35 cellular contexts compared by ENCODE assay signal in the genomic region with DNA sequence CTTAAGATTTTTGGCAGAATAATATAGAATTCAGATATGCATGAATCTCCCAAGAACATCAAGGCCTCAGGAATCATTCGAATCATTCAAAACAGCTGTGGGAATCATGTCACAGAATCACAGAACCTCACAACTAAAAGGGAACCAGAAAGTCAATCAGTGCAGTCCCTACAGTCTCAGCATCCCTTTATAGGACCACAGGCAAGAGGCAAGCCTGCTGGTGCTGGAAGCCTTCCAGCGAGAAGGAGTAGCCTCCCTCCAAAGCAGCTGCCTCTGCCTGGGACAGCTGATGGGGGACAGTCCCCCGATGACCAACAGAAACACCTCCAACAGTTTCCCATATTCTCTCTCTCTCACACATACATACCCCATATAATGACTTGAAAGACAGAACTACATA. TPM values are rescaled to one million over a fixed set of nuclear protein-coding genes. Genes with fewer than 3 reads are reported as not detected.
"Had no signal": no experiment of that assay in that cellular context is flagged by ENCODE, and none has a peak within 500 bp of the region (broad histone marks: within the 10 kb centered on the region; RNA-seq: fewer than 3 reads in every experiment).

No MANE protein-coding gene starts in this region.

- DNase-seq: activated CD4-positive, alpha-beta T cell treated with anti-CD3 and anti-CD28 coated beads for 1 hour; activated CD4-positive, alpha-beta T cell treated with anti-CD3 and anti-CD28 coated beads, Interleukin-2, amount 10 ng/mL, durations not matched to agents 7 days and 5 days; activated CD8-positive, alpha-beta T cell treated with anti-CD3 and anti-CD28 coated beads for 36 hours; activated naive CD4-positive, alpha-beta T cell; activated T-cell treated with anti-CD3 and anti-CD28 coated beads, Interleukin-2, amount 50 U/mL, for 48 hours; central memory CD4-positive, alpha-beta T cell; effector memory CD4-positive, alpha-beta T cell; hippocampal formation; kidney; midbrain; naive thymus-derived CD8-positive, alpha-beta T cell; retina; sigmoid colon; stimulated activated CD4-positive, alpha-beta T cell treated with anti-CD3 and anti-CD28 coated beads, Interleukin-1b, Interleukin-23, amount 100 ng/mL, for 48 hours; stimulated activated CD4-positive, alpha-beta T cell treated with anti-CD3 and anti-CD28 coated beads, Interleukin-4, amount 100 ng/mL, for 4 hours; stimulated activated CD8-positive, alpha-beta memory T cell treated with anti-CD3 and anti-CD28 coated beads, Interleukin-4, amount 100 ng/mL, for 48 hours; stimulated activated naive B cell treated with anti-CD40 and anti-IgM and Interleukin-4, amounts not matched to agents 10 μg/mL and 1 μg/mL and 100 μg/mL, for 72 hours; T1000 had no signal

- H3K27me3 Mint-ChIP-seq: activated CD4-positive, alpha-beta T cell treated with anti-CD3 and anti-CD28 coated beads, Interleukin-2, amount 10 ng/mL, durations not matched to agents 7 days and 5 days; activated CD8-positive, alpha-beta T cell treated with anti-CD3 and anti-CD28 coated beads for 36 hours; naive thymus-derived CD8-positive, alpha-beta T cell; stimulated activated naive B cell treated with anti-CD40 and anti-IgM and Interleukin-4, amounts not matched to agents 10 μg/mL and 1 μg/mL and 100 μg/mL, for 72 hours had no signal

- H3K9me3 ChIP-seq: breast epithelium, gastroesophageal sphincter, pancreas, prostate gland, sigmoid colon, stomach, suprapubic skin, tibial nerve had no signal

- H3K36me3 ChIP-seq: breast epithelium had no signal

- H3K4me1 ChIP-seq: breast epithelium, prostate gland, suprapubic skin had no signal

- H3K4me3 ChIP-seq: breast epithelium, gastroesophageal sphincter, pancreas, prostate gland, sigmoid colon, smooth muscle cell, stomach, suprapubic skin, tibial nerve had no signal

- H3K27ac ChIP-seq: breast epithelium, gastroesophageal sphincter, sigmoid colon, suprapubic skin, tibial nerve had no signal

- H3K4me3 Mint-ChIP-seq: activated CD4-positive, alpha-beta T cell treated with anti-CD3 and anti-CD28 coated beads, Interleukin-2, amount 10 ng/mL, durations not matched to agents 7 days and 5 days; activated CD8-positive, alpha-beta T cell treated with anti-CD3 and anti-CD28 coated beads for 36 hours; naive thymus-derived CD8-positive, alpha-beta T cell; neural crest cell; stimulated activated naive B cell treated with anti-CD40 and anti-IgM and Interleukin-4, amounts not matched to agents 10 μg/mL and 1 μg/mL and 100 μg/mL, for 72 hours had no signal

- H3K4me2 ChIP-seq: smooth muscle cell had no signal

- H3K27ac Mint-ChIP-seq: activated CD4-positive, alpha-beta T cell treated with anti-CD3 and anti-CD28 coated beads, Interleukin-2, amount 10 ng/mL, durations not matched to agents 7 days and 5 days; activated CD8-positive, alpha-beta T cell treated with anti-CD3 and anti-CD28 coated beads for 36 hours; stimulated activated naive B cell treated with anti-CD40 and anti-IgM and Interleukin-4, amounts not matched to agents 10 μg/mL and 1 μg/mL and 100 μg/mL, for 72 hours had no signal

- ATAC-seq: activated CD8-positive, alpha-beta T cell treated with anti-CD3 and anti-CD28 coated beads for 36 hours; activated naive CD4-positive, alpha-beta T cell treated with anti-CD3 and anti-CD28 coated beads, Interleukin-2, amount 50 U/mL, for 72 hours; gastroesophageal sphincter; naive thymus-derived CD8-positive, alpha-beta T cell; stimulated activated naive B cell treated with anti-CD40 and anti-IgM and Interleukin-4, amounts not matched to agents 10 μg/mL and 1 μg/mL and 100 μg/mL, for 72 hours had no signal

- H3K9me3 Mint-ChIP-seq: activated CD4-positive, alpha-beta T cell treated with anti-CD3 and anti-CD28 coated beads, Interleukin-2, amount 10 ng/mL, durations not matched to agents 7 days and 5 days; activated CD8-positive, alpha-beta T cell treated with anti-CD3 and anti-CD28 coated beads for 36 hours; activated naive CD4-positive, alpha-beta T cell treated with anti-CD3 and anti-CD28 coated beads, Interleukin-2, amount 50 U/mL, for 72 hours; naive thymus-derived CD8-positive, alpha-beta T cell; neural crest cell; stimulated activated naive B cell treated with anti-CD40 and anti-IgM and Interleukin-4, amounts not matched to agents 10 μg/mL and 1 μg/mL and 100 μg/mL, for 72 hours had no signal

- H3K27me3 ChIP-seq: breast epithelium, gastroesophageal sphincter, pancreas, sigmoid colon, stomach, suprapubic skin, tibial nerve had no signal

RNA-seq across cellular contexts. Expression of gene CLRN2, which starts 23.8 kb away (rescaled TPM):
- total RNA-seq: activated CD4-positive, alpha-beta T cell treated with anti-CD3 and anti-CD28 coated beads, Interleukin-2, amount 10 ng/mL, durations not matched to agents 7 days and 5 days; activated CD8-positive, alpha-beta T cell treated with anti-CD3 and anti-CD28 coated beads for 36 hours; activated naive CD4-positive, alpha-beta T cell treated with anti-CD3 and anti-CD28 coated beads, Interleukin-2, amount 50 U/mL, for 72 hours; breast epithelium; dermis blood vessel endothelial cell; fibroblast of lung; fibroblast of villous mesenchyme; gastroesophageal sphincter; kidney; left colon; lower leg skin; naive thymus-derived CD8-positive, alpha-beta T cell; neural crest cell; pancreas; prostate gland; sigmoid colon; smooth muscle cell; stomach; suprapubic skin; T-helper 1 cell treated with Interleukin-12 subunit alpha and Interleukin-12 subunit beta and Interleukin-4 antibody, amounts not matched to agents 30 ng/mL and 1 ng/mL, for 36 hours; tibial nerve had no signal
- polyA plus RNA-seq: esophagus; fibroblast of lung; naive thymus-derived CD8-positive, alpha-beta T cell; pancreas; sigmoid colon; smooth muscle cell; stomach had no signal
